ENCODE assay signal across 22 cellular contexts in genomic region chr22:44084044-44084772, GRCh38.
"Had no signal": no experiment of that assay in that cellular context is flagged by ENCODE, and none has a peak within 500 bp of the region (broad histone marks: within the 10 kb centered on the region; RNA-seq: fewer than 3 reads in every experiment).

No MANE protein-coding gene starts in this region.

- ATAC-seq: activated CD4-positive, CD25-positive, alpha-beta regulatory T cell treated with anti-CD3 and anti-CD28 coated beads, Interleukin-2, amount 50 U/mL, for 24 hours; activated CD8-positive, alpha-beta T cell treated with anti-CD3 and anti-CD28 coated beads for 36 hours; activated T-cell treated with anti-CD3 and anti-CD28 coated beads, Interleukin-2, amount 50 U/mL, for 72 hours had no signal

- H3K4me3 ChIP-seq: adrenal gland, Peyer's patch had no signal

- H3K36me3 ChIP-seq: adrenal gland, Peyer's patch had no signal

- DNase-seq: activated CD4-positive, alpha-beta T cell treated with anti-CD3 and anti-CD28 coated beads for 4 hours; activated CD8-positive, alpha-beta memory T cell treated with anti-CD3 and anti-CD28 coated beads, Interleukin-2, amount 50 U/mL, for 4 hours; activated CD8-positive, alpha-beta T cell treated with anti-CD3 and anti-CD28 coated beads for 36 hours; activated gamma-delta T cell treated with Interleukin-2 at 50 U/mL for 16 hours; activated naive CD4-positive, alpha-beta T cell treated with anti-CD3 and anti-CD28 coated beads, Interleukin-2, amount 10 ng/mL, durations not matched to agents 7 days and 5 days; activated naive CD8-positive, alpha-beta T cell treated with anti-CD3 and anti-CD28 coated beads for 36 hours; activated T-cell treated with anti-CD3 and anti-CD28 coated beads, Interleukin-2, amount 50 U/mL, for 72 hours; adrenal gland; anterior cingulate cortex; Karpas-422; MM.1S; NCI-H1105; NCI-H1436; NCI-H1694 treated with DMSO at 0.1 percent for 48 hours; NCI-H2029 treated with DMSO at 0.1 percent for 48 hours; NCI-H510A treated with DMSO at 0.1 percent for 48 hours; NCI-H69; NK-92 treated with Interleukin-12 subunit alpha and Interleukin-12 subunit beta, amount 100 ng/mL, for 24 hours; OCI-M1; Peyer's patch; SHP77 treated with DMSO at 0.1 percent for 48 hours had no signal

- H3K27ac ChIP-seq: adrenal gland, Peyer's patch had no signal

- H3K9me3 ChIP-seq: adrenal gland had no signal

- H3K4me1 ChIP-seq: Peyer's patch had no signal

- H3K27me3 ChIP-seq: adrenal gland, Peyer's patch had no signal
